ENCODE assay signal across 13 cellular contexts in genomic region chr16:17347624-17348023, GRCh38.
A peak's percentile ranks its signal among the peaks of the same experiment; 100 is the strongest.
DNase-seq lines count a peak whose midpoint lies in the region; ATAC-seq, FAIRE-seq and TF ChIP-seq lines count a peak whose summit lies in the region.
"Had no signal": no experiment of that assay in that cellular context is flagged by ENCODE, and none has a peak within 500 bp of the region (broad histone marks: within the 10 kb centered on the region; RNA-seq: fewer than 3 reads in every experiment).

No MANE protein-coding gene starts in this region.

- FAIRE-seq in H1 (lab: Jason Lieb, UNC), result no peak
- FAIRE-seq: colon had no signal

- H3K27ac Mint-ChIP-seq in CD4-positive, alpha-beta memory T cell, result peak overlapping the region; percentile 73 to 97 (median 93)
- peak overlapping the region; percentile 72 to 88 for H3K27ac Mint-ChIP-seq in natural killer cell treated with Interleukin-12 subunit alpha and Interleukin-12 subunit beta and Interleukin-15 and Interleukin-18, amount 100 ng/mL, for 72 hours
- no peak overlapping the region for H3K27ac Mint-ChIP-seq in Calu3 (ENCODE audit: unreplicated experiment)
- H3K27ac Mint-ChIP-seq: mesothelial cell of epicardium had no signal

- TF ChIP-seq CTCF in H1 (IDR thresholded peaks at IDR 0.05; ENCODE audit: control extremely low read depth in 1 of 3, insufficient read depth in 1 of 3, low read depth in 1 of 3, low read length in 3 of 3) (no peak), RWPE1 (conservative IDR thresholded peaks at IDR 0.05; ENCODE audit: low read depth) (no peak), Calu3 (IDR thresholded peaks at IDR 0.05; ENCODE audit: unreplicated experiment) (no peak)

- no peak overlapping the region for H3K56ac ChIP-seq in H1 (replicated peaks; ENCODE audit: insufficient read length, low read depth, low read length)

- peaks cover 0 to 16% of the 10 kb centered on the region in 2 donors for H3K36me3 Mint-ChIP-seq in CD4-positive, alpha-beta memory T cell
- H3K36me3 Mint-ChIP-seq in natural killer cell treated with Interleukin-12 subunit alpha and Interleukin-12 subunit beta and Interleukin-15 and Interleukin-18, amount 100 ng/mL, for 72 hours, result no peaks in the 10 kb centered on the region
- H3K36me3 Mint-ChIP-seq in Calu3 (ENCODE audit: insufficient read depth, unreplicated experiment), result no peaks in the 10 kb centered on the region
- H3K36me3 Mint-ChIP-seq: mesothelial cell of epicardium had no signal

- H2BK15ac ChIP-seq in H1 (ENCODE audit: low read length), result no peak overlapping the region

- no peaks in the 10 kb centered on the region for H3K36me3 ChIP-seq in CD4-positive, alpha-beta memory T cell (ENCODE audit: insufficient read depth, low read length)
- no peaks in the 10 kb centered on the region for H3K36me3 ChIP-seq in H1 (ENCODE audit: control insufficient read depth in 2 of 4, insufficient read depth in 4 of 4, low read length in 3 of 4)
- H3K36me3 ChIP-seq: SJCRH30 had no signal

- H4K8ac ChIP-seq in H1 (ENCODE audit: extremely low read depth, insufficient read depth, low read length), result peak overlapping the region; percentile 28; the same call in 1 of the 2 replicates

- BruUV-seq in Calu3 (replicated peaks; lab: Mats Ljungman, UMichigan), result no TSS peak

- peaks cover 64% of the 10 kb centered on the region for H3K4me1 ChIP-seq in CD4-positive, alpha-beta memory T cell (ENCODE audit: insufficient read depth, low read length)
- H3K4me1 ChIP-seq in H1 (replicated peaks in 1 of 4; ENCODE audit: control insufficient read depth in 3 of 4, insufficient read depth in 4 of 4, low read length in 3 of 4), result no peaks in the 10 kb centered on the region; a peak in 1 of 7 replicates
- H3K4me1 ChIP-seq: SJCRH30 had no signal

- H3K27me3 ChIP-seq in CD4-positive, alpha-beta memory T cell (ENCODE audit: insufficient read depth, low read length), result no peaks in the 10 kb centered on the region
- no peaks in the 10 kb centered on the region for H3K27me3 ChIP-seq in H1 (replicated peaks in 1 of 4; ENCODE audit: control insufficient read depth in 3 of 4, extremely low read depth in 1 of 4, insufficient read depth in 3 of 4, low read length in 3 of 4)
- H3K27me3 ChIP-seq: SJCRH30 had no signal

- H2AFZ ChIP-seq in H1 (ENCODE audit: low read length), result no peak overlapping the region

- H3K4me3 Mint-ChIP-seq in CD4-positive, alpha-beta memory T cell, result peak overlapping the region in 7 of 8 donors; percentile 36 to 79 (median 75)
- peak overlapping the region; percentile 82 for H3K4me3 Mint-ChIP-seq in natural killer cell treated with Interleukin-12 subunit alpha and Interleukin-12 subunit beta and Interleukin-15 and Interleukin-18, amount 100 ng/mL, for 72 hours
- H3K4me3 Mint-ChIP-seq in Calu3 (ENCODE audit: low read depth, unreplicated experiment), result no peak overlapping the region
- H3K4me3 Mint-ChIP-seq: mesothelial cell of epicardium had no signal

- intact Hi-C loops in CD4-positive, alpha-beta memory T cell (cut with micrococcal nuclease), result loop anchor here (10.0 kb wide), 1 partner anchor 47 kb away; no protein-coding TSS in a partner anchor
- intact Hi-C loops in Calu3 (cut with micrococcal nuclease; ENCODE audit: unreplicated experiment), result no loop called here

- TF ChIP-seq POLR2A in H1 (IDR thresholded peaks at IDR 0.05; ENCODE audit: control extremely low read depth in 1 of 2, low read depth in 2 of 2, low read length in 2 of 2), result no peak

- H3K4me1 Mint-ChIP-seq in CD4-positive, alpha-beta memory T cell, result peaks cover 46 to 84% (median 67%) of the 10 kb centered on the region in 4 donors
- H3K4me1 Mint-ChIP-seq in natural killer cell treated with Interleukin-12 subunit alpha and Interleukin-12 subunit beta and Interleukin-15 and Interleukin-18, amount 100 ng/mL, for 72 hours (ENCODE audit: low read depth in 2 of 2), result peaks cover 63 to 77% of the 10 kb centered on the region in 2 donors
- H3K4me1 Mint-ChIP-seq in Calu3 (ENCODE audit: low read depth, unreplicated experiment), result peaks cover 6% of the 10 kb centered on the region

- H3K9ac ChIP-seq in H1 (replicated peaks in 1 of 4; ENCODE audit: extremely low read depth in 1 of 4, low read depth in 3 of 4, low read length in 3 of 4), result no peak overlapping the region

- peak overlapping the region; percentile 41 for H3K27ac ChIP-seq in CD4-positive, alpha-beta memory T cell (ENCODE audit: low read depth, low read length)
- H3K27ac ChIP-seq in H1 (ENCODE audit: low read depth, low read length), result no peak overlapping the region
- no peak overlapping the region for H3K27ac ChIP-seq in RWPE1
- H3K27ac ChIP-seq: SJCRH30 had no signal

- POLR2A ChIA-PET in CD4-positive, alpha-beta memory T cell (lab: Charles Lee; ENCODE audit: partially characterized antibody), result interaction anchor here (1.0 to 3.2 kb wide), 8 partner anchors 10 to 69 kb away, joined by 3 to 20 read pairs (median 6); no protein-coding TSS in a partner anchor
- POLR2A ChIA-PET in H1 (lab: Charles Lee; ENCODE audit: partially characterized antibody) (interaction anchor here (1.4 kb wide), 1 partner anchor 56 kb away, joined by 3 read pairs; no protein-coding TSS in a partner anchor), RWPE1 (lab: Yijun Ruan, JAX; ENCODE audit: low non-redundant PET) (no interaction called here)

- H3K18ac ChIP-seq in H1 (ENCODE audit: extremely low read depth, low read length), result no peak overlapping the region

- no peak for TF ChIP-seq RAD21 in H1 (IDR thresholded peaks at IDR 0.05 in 1 of 2, conservative IDR thresholded peaks at IDR 0.05 in 1 of 2; ENCODE audit: low read depth in 2 of 2, low read length in 2 of 2)

- H4K20me1 ChIP-seq in H1 (replicated peaks in 1 of 2; ENCODE audit: control insufficient read depth in 1 of 2, insufficient read depth in 2 of 2, low read length in 2 of 2), result no peaks in the 10 kb centered on the region

- peak overlapping the region in 1 of 2 donors; percentile 10 for H3K4me3 ChIP-seq in CD4-positive, alpha-beta memory T cell (ENCODE audit: low read length in 2 of 2)
- no peak overlapping the region for H3K4me3 ChIP-seq in H1 (ENCODE audit: extremely low read depth in 1 of 4, insufficient read depth in 2 of 4, low read depth in 3 of 4, low read length in 4 of 4)
- H3K4me3 ChIP-seq: SJCRH30 had no signal

- no peak overlapping the region for H2BK5ac ChIP-seq in H1 (ENCODE audit: low read depth, low read length)

- H3K4me2 ChIP-seq in H1 (ENCODE audit: insufficient read depth in 1 of 2, low read depth in 2 of 2, low read length in 2 of 2), result no peak overlapping the region

- no peaks in the 10 kb centered on the region for H3K9me3 Mint-ChIP-seq in CD4-positive, alpha-beta memory T cell
- no peaks in the 10 kb centered on the region for H3K9me3 Mint-ChIP-seq in natural killer cell treated with Interleukin-12 subunit alpha and Interleukin-12 subunit beta and Interleukin-15 and Interleukin-18, amount 100 ng/mL, for 72 hours
- H3K9me3 Mint-ChIP-seq in Calu3 (ENCODE audit: low read depth, unreplicated experiment), result no peaks in the 10 kb centered on the region
- H3K9me3 Mint-ChIP-seq: mesothelial cell of epicardium had no signal

- no peak for TF ChIP-seq EP300 in H1 (IDR thresholded peaks at IDR 0.05; ENCODE audit: borderline replicate concordance in 1 of 2, low read depth in 2 of 2, low read length in 2 of 2)

- H2AK5ac ChIP-seq in H1 (ENCODE audit: low read depth, low read length), result no peak overlapping the region

- no peak for ATAC-seq in natural killer cell treated with Interleukin-12 subunit alpha and Interleukin-12 subunit beta and Interleukin-15 and Interleukin-18, amount 100 ng/mL, for 72 hours

- no peak for DNase-seq in CD4-positive, alpha-beta memory T cell
- peak; percentile 46 for DNase-seq in SK-MEL-5 (ENCODE audit: low read depth, low spot score)
- no peak for DNase-seq in H1 (ENCODE audit: low read depth in 1 of 2, low spot score in 2 of 2)
- no peak for DNase-seq in natural killer cell treated with Interleukin-12 subunit alpha and Interleukin-12 subunit beta and Interleukin-15 and Interleukin-18, amount 100 ng/mL, for 72 hours (ENCODE audit: low spot score)
- DNase-seq in HT-29 (ENCODE audit: low spot score), result no peak
- no peak for DNase-seq in C1 segment of cervical spinal cord (lab: John Stamatoyannopoulos, UW)
- DNase-seq in RWPE1 (ENCODE audit: low spot score), result no peak
- DNase-seq in Calu3, result no peak
- DNase-seq: COR-L47, NCI-H187, SJCRH30 had no signal

- H3K4ac ChIP-seq in H1 (replicated peaks; ENCODE audit: insufficient read length, low read depth, low read length), result no peak overlapping the region

- in situ Hi-C loops in SK-MEL-5 (cut with HindIII; ENCODE audit: low pct_unique_long_range_greater_than_20kb, low sequenced_read_pairs), result no loop called here

- H2BK20ac ChIP-seq in H1 (ENCODE audit: low read length), result no peak overlapping the region

- 93% methylated on average over 5 of the region's 5 CpGs; no CpG with 5 or more reads in 1 of the 2 experiments for WGBS in H1 (ENCODE audit: extremely low coverage in 1 of 2, insufficient coverage in 1 of 2, insufficient read length in 1 of 2, insufficient replicate concordance in 2 of 2, low coverage in 1 of 2, low lambda C conversion rate in 2 of 2, missing lambda C conversion rate in 1 of 2), 2 experiments

- H3K14ac ChIP-seq in H1 (ENCODE audit: insufficient read length), result no peak overlapping the region

- no peaks in the 10 kb centered on the region for H3K23me2 ChIP-seq in H1 (ENCODE audit: low read depth, low read length)

- no peak overlapping the region for H2BK120ac ChIP-seq in H1 (replicated peaks; ENCODE audit: low read depth, low read length)

- no peak overlapping the region for H2BK12ac ChIP-seq in H1 (ENCODE audit: low read depth, low read length)

- H4K5ac ChIP-seq in H1 (ENCODE audit: insufficient read length, low read depth, low read length), result no peak overlapping the region

- H3K23ac ChIP-seq in H1 (ENCODE audit: insufficient read length), result no peak overlapping the region

- no peak overlapping the region for H4K91ac ChIP-seq in H1 (replicated peaks; ENCODE audit: insufficient read length, low read length)

- no peaks in the 10 kb centered on the region for H3K27me3 Mint-ChIP-seq in CD4-positive, alpha-beta memory T cell
- no peaks in the 10 kb centered on the region for H3K27me3 Mint-ChIP-seq in natural killer cell treated with Interleukin-12 subunit alpha and Interleukin-12 subunit beta and Interleukin-15 and Interleukin-18, amount 100 ng/mL, for 72 hours
- no peaks in the 10 kb centered on the region for H3K27me3 Mint-ChIP-seq in Calu3 (ENCODE audit: unreplicated experiment)

- CTCF ChIA-PET in CD4-positive, alpha-beta memory T cell (lab: Charles Lee; ENCODE audit: partially characterized antibody), result interaction anchor here (0.8 to 3.7 kb wide), 12 partner anchors 9 to 129 kb away, joined by 3 to 14 read pairs (median 4); no protein-coding TSS in a partner anchor
- CTCF ChIA-PET in H1 (lab: Charles Lee; ENCODE audit: partially characterized antibody) (interaction anchor here (0.9 to 1.8 kb wide), 5 partner anchors 24 to 131 kb away, joined by 3 to 4 read pairs (median 4); no protein-coding TSS in a partner anchor), RWPE1 (lab: Yijun Ruan, JAX) (no interaction called here), Calu3 (lab: Charles Lee) (interaction anchor here (1.0 kb wide), 1 partner anchor 9 kb away, joined by 3 read pairs; no protein-coding TSS in a partner anchor)

- no peaks in the 10 kb centered on the region for H3K79me2 ChIP-seq in H1 (ENCODE audit: control insufficient read depth in 1 of 2, insufficient read depth in 2 of 2, low read length in 2 of 2)

- peaks cover 3% of the 10 kb centered on the region; the same call in 1 of the 2 replicates for H3K79me1 ChIP-seq in H1 (ENCODE audit: low read depth, low read length)

- no peaks in the 10 kb centered on the region for H3K9me3 ChIP-seq in CD4-positive, alpha-beta memory T cell (ENCODE audit: control insufficient read depth in 1 of 2, low read length in 2 of 2)
- H3K9me3 ChIP-seq in H1 (ENCODE audit: insufficient read depth in 2 of 2, low read depth in 1 of 2, low read length in 1 of 2), result no peaks in the 10 kb centered on the region
- H3K9me3 ChIP-seq: SJCRH30 had no signal
